In the genomic region with DNA sequence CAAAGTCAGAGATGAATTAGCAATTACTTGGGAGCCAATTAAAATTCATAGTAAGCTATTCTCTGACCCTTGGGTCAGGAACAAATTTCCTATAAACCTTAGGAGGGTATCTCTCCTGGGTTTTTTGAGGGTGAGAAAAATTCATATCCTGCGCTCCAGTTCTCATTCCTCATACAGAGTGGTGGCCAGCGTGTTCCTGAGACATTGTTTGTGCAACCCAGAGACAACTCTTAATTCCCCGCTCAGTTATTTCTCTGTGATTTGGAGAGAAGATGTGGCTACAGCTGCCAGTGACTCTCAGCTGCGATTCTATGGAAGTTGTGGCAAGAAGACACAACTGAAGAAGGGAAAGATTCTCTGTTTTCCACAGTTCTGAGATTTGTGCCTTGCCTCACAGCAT, we compare ENCODE assay signal across 20 cellular contexts.
"Had no signal": no experiment of that assay in that cellular context is flagged by ENCODE, and none has a peak within 500 bp of the region (broad histone marks: within the 10 kb centered on the region; RNA-seq: fewer than 3 reads in every experiment).

No MANE protein-coding gene starts in this region.

- H3K4me1 ChIP-seq: parathyroid adenoma, sigmoid colon had no signal

- H3K79me2 ChIP-seq: parathyroid adenoma had no signal

- H3K4me3 Mint-ChIP-seq: immature natural killer cell; naive B cell; neural crest cell; stimulated activated naive CD8-positive, alpha-beta T cell treated with anti-CD3 and anti-CD28 coated beads, Interleukin-15, Interleukin-2, amounts not matched to agents 100 ng/mL and 50 ng/mL, for 24 hours had no signal

- H3K36me3 Mint-ChIP-seq: naive B cell had no signal

- H3K27me3 Mint-ChIP-seq: stimulated activated naive CD8-positive, alpha-beta T cell treated with anti-CD3 and anti-CD28 coated beads, Interleukin-15, Interleukin-2, amounts not matched to agents 100 ng/mL and 50 ng/mL, for 24 hours had no signal

- H3K9me3 ChIP-seq: breast epithelium, psoas muscle, sigmoid colon, tibial nerve had no signal

- H2AFZ ChIP-seq: parathyroid adenoma had no signal

- H3K27me3 ChIP-seq: breast epithelium, dorsolateral prefrontal cortex, sigmoid colon, tibial nerve had no signal

- DNase-seq: central memory CD4-positive, alpha-beta T cell; cortex of kidney; dorsolateral prefrontal cortex; effector memory CD4-positive, alpha-beta T cell; immature natural killer cell; kidney; left cardiac atrium; mesendoderm; naive B cell; occipital lobe; psoas muscle; retina; sigmoid colon; small intestine; stimulated activated CD4-positive, alpha-beta T cell treated with anti-CD3 and anti-CD28 coated beads, Interleukin-12 subunit alpha, Interleukin-12 subunit beta, amount 100 ng/mL, for 4 hours had no signal

- H3K4me1 Mint-ChIP-seq: immature natural killer cell, naive B cell had no signal

- H3K4me3 ChIP-seq: breast epithelium, dorsolateral prefrontal cortex, psoas muscle, sigmoid colon, tibial nerve had no signal

- H3K27ac ChIP-seq: breast epithelium, parathyroid adenoma, sigmoid colon had no signal

- H3K9ac ChIP-seq: parathyroid adenoma had no signal

- H3K27ac Mint-ChIP-seq: immature natural killer cell; stimulated activated naive CD8-positive, alpha-beta T cell treated with anti-CD3 and anti-CD28 coated beads, Interleukin-15, Interleukin-2, amounts not matched to agents 100 ng/mL and 50 ng/mL, for 24 hours had no signal

- H3K9me3 Mint-ChIP-seq: immature natural killer cell; naive B cell; stimulated activated naive CD8-positive, alpha-beta T cell treated with anti-CD3 and anti-CD28 coated beads, Interleukin-15, Interleukin-2, amounts not matched to agents 100 ng/mL and 50 ng/mL, for 24 hours had no signal

- H3K36me3 ChIP-seq: breast epithelium, sigmoid colon, tibial nerve had no signal
